ENCODE assay signal across 1 cellular context in the genomic region with DNA sequence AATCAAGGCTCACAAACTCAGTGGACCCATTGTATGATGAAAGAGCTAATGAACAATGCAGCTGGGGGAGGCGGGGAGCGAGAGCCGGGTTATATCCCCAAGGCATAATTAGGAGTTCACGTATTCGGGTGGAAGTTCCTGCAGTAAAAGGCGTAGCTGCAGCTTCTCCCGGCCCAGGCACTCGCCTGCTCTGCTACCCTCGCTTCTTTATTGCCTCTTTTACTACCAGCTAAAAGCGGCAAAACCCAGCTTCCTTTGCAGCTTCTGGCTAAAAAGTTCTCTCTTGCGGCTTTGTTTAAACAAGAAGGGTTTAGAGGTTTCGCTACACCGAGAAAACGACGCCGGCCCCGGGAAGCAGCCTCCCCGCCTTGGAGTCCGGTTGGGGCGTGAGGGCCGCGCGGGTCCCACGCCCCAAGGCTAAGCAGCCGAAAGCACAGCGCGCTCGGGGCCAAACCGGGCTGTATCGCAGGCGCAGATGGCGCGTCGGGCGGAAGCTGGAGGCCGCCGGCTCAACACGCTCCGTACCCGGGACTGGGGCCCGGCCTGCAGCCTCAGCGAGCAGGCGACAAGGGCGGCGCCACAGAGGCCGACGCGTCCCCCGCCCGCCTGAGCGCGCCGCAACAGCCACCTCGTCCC.
TF ChIP-seq lines count a peak whose summit lies in the region.

No MANE protein-coding gene starts in this region.

TF ChIP-seq in HepG2, 621 proteins besides CTCF, POLR2A, EP300 and RAD21 (continued from another document and continues in another):
- no peak for TF ChIP-seq ZBTB33 (CRISPR knock-in tag; IDR thresholded peaks at IDR 0.05)
- no peak; the same call in 1 of the 2 replicates for TF ChIP-seq ZNF570 (CRISPR knock-in tag; IDR thresholded peaks at IDR 0.05; ENCODE audit: borderline replicate concordance)
- TF ChIP-seq ZNF124 (CRISPR knock-in tag; IDR thresholded peaks at IDR 0.05) = peak; percentile 19; the same call in 1 of the 2 replicates
- peak; percentile 93 for TF ChIP-seq ZNF749 (CRISPR knock-in tag; IDR thresholded peaks at IDR 0.05; ENCODE audit: borderline replicate concordance)
- peak; percentile 95 for TF ChIP-seq LBX2 (CRISPR knock-in tag; IDR thresholded peaks at IDR 0.05; ENCODE audit: borderline replicate concordance)
- TF ChIP-seq TGIF2 (CRISPR knock-in tag; IDR thresholded peaks at IDR 0.05) = peak; percentile 60; the same call in 1 of the 2 replicates
- TF ChIP-seq THYN1 (CRISPR knock-in tag; IDR thresholded peaks at IDR 0.05; ENCODE audit: borderline replicate concordance, low read depth) = no peak
- TF ChIP-seq NFYB (CRISPR knock-in tag; IDR thresholded peaks at IDR 0.05) = no peak
- peak; percentile 86 for TF ChIP-seq MED13 (CRISPR knock-in tag; IDR thresholded peaks at IDR 0.05)
- no peak; the same call in 1 of the 2 replicates for TF ChIP-seq EEA1 (CRISPR knock-in tag; IDR thresholded peaks at IDR 0.05; ENCODE audit: borderline replicate concordance)
- no peak for TF ChIP-seq CHD4 (IDR thresholded peaks at IDR 0.05; ENCODE audit: borderline replicate concordance, low read length)
- no peak for TF ChIP-seq MTF1 (CRISPR knock-in tag; IDR thresholded peaks at IDR 0.05)
- TF ChIP-seq SNAI1 (CRISPR knock-in tag; IDR thresholded peaks at IDR 0.05; ENCODE audit: borderline replicate concordance) = peak; percentile 59; the same call in 1 of the 2 replicates
- peak; percentile 88; the same call in 1 of the 2 replicates for TF ChIP-seq IRX3 (CRISPR knock-in tag; IDR thresholded peaks at IDR 0.05; ENCODE audit: borderline replicate concordance, low read depth)
- TF ChIP-seq NBN (conservative IDR thresholded peaks at IDR 0.05) = no peak
- TF ChIP-seq SP2 (CRISPR knock-in tag; IDR thresholded peaks at IDR 0.05) = peak; percentile 55; the same call in 1 of the 2 replicates
- TF ChIP-seq SNAPC2 (CRISPR knock-in tag; IDR thresholded peaks at IDR 0.05) = 0 out of 2 replicates have a peak, but pooled peaks have one; percentile 4
- TF ChIP-seq NFRKB (IDR thresholded peaks at IDR 0.05) = no peak
- peak; percentile 76; the same call in 1 of the 2 replicates for TF ChIP-seq ZNF274 (CRISPR knock-in tag; IDR thresholded peaks at IDR 0.05)
- TF ChIP-seq SMC3 (IDR thresholded peaks at IDR 0.05; ENCODE audit: low read length) = no peak
- TF ChIP-seq ZNF224 (CRISPR knock-in tag; IDR thresholded peaks at IDR 0.05) = no peak
- peak; percentile 81 for TF ChIP-seq BRCA1 (CRISPR knock-in tag; IDR thresholded peaks at IDR 0.05)
- TF ChIP-seq EHMT2 (IDR thresholded peaks at IDR 0.05; ENCODE audit: borderline replicate concordance, low read depth, low read length) = no peak
- TF ChIP-seq, protein P1, sequence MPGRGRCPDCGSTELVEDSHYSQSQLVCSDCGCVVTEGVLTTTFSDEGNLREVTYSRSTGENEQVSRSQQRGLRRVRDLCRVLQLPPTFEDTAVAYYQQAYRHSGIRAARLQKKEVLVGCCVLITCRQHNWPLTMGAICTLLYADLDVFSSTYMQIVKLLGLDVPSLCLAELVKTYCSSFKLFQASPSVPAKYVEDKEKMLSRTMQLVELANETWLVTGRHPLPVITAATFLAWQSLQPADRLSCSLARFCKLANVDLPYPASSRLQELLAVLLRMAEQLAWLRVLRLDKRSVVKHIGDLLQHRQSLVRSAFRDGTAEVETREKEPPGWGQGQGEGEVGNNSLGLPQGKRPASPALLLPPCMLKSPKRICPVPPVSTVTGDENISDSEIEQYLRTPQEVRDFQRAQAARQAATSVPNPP (CRISPR knock-in tag; IDR thresholded peaks at IDR 0.05) = peak; percentile 90; the same call in 1 of the 2 replicates
- 0 out of 2 replicates have a peak, but pooled peaks have one; percentile 68 for TF ChIP-seq ZNF296 (CRISPR knock-in tag; conservative IDR thresholded peaks at IDR 0.05)
- TF ChIP-seq, protein P2, sequence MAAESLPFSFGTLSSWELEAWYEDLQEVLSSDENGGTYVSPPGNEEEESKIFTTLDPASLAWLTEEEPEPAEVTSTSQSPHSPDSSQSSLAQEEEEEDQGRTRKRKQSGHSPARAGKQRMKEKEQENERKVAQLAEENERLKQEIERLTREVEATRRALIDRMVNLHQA (CRISPR knock-in tag; IDR thresholded peaks at IDR 0.05) = no peak
- no peak for TF ChIP-seq ATF2 (CRISPR knock-in tag; IDR thresholded peaks at IDR 0.05)
- TF ChIP-seq IKZF1 (IDR thresholded peaks at IDR 0.05) = no peak
- TF ChIP-seq HMGA1 (CRISPR knock-in tag; conservative IDR thresholded peaks at IDR 0.05) = no peak
- TF ChIP-seq THAP11 (CRISPR knock-in tag; IDR thresholded peaks at IDR 0.05) = no peak
- TF ChIP-seq NFKBIZ (CRISPR knock-in tag; IDR thresholded peaks at IDR 0.05) = peak; percentile 56
- peak; percentile 97 for TF ChIP-seq ZNF451 (CRISPR knock-in tag; IDR thresholded peaks at IDR 0.05)
- peak; percentile 91 for TF ChIP-seq AHR (CRISPR knock-in tag; IDR thresholded peaks at IDR 0.05)
- TF ChIP-seq ZNF747 (CRISPR knock-in tag; IDR thresholded peaks at IDR 0.05; ENCODE audit: borderline replicate concordance) = peak; percentile 87; the same call in 1 of the 2 replicates
- TF ChIP-seq NR2F1 (CRISPR knock-in tag; IDR thresholded peaks at IDR 0.05) = no peak
- TF ChIP-seq PHF20 (CRISPR knock-in tag; IDR thresholded peaks at IDR 0.05) = peak; percentile 66; the same call in 1 of the 2 replicates
- peak; percentile 92 for TF ChIP-seq REPIN1 (CRISPR knock-in tag; IDR thresholded peaks at IDR 0.05; ENCODE audit: borderline replicate concordance, low read depth)
- peak; percentile 85; the same call in 1 of the 2 replicates for TF ChIP-seq ZFP36L1 (CRISPR knock-in tag; IDR thresholded peaks at IDR 0.05)
- TF ChIP-seq YY1 (IDR thresholded peaks at IDR 0.05; ENCODE audit: insufficient read depth, insufficient replicate concordance, low read depth, low read length) = peak; percentile 75
- no peak for TF ChIP-seq ZNF263 (CRISPR knock-in tag; IDR thresholded peaks at IDR 0.05)
- TF ChIP-seq ZNF792 (CRISPR knock-in tag; IDR thresholded peaks at IDR 0.05) = no peak; the same call in 1 of the 2 replicates
- TF ChIP-seq, protein P3, sequence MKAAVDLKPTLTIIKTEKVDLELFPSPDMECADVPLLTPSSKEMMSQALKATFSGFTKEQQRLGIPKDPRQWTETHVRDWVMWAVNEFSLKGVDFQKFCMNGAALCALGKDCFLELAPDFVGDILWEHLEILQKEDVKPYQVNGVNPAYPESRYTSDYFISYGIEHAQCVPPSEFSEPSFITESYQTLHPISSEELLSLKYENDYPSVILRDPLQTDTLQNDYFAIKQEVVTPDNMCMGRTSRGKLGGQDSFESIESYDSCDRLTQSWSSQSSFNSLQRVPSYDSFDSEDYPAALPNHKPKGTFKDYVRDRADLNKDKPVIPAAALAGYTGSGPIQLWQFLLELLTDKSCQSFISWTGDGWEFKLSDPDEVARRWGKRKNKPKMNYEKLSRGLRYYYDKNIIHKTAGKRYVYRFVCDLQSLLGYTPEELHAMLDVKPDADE (CRISPR knock-in tag; IDR thresholded peaks at IDR 0.05) = peak; percentile 95
- TF ChIP-seq YEATS4 (CRISPR knock-in tag; IDR thresholded peaks at IDR 0.05; ENCODE audit: borderline replicate concordance) = peak; percentile 96
- TF ChIP-seq ZNF12 (CRISPR knock-in tag; IDR thresholded peaks at IDR 0.05) = no peak
- no peak for TF ChIP-seq JDP2 (CRISPR knock-in tag; IDR thresholded peaks at IDR 0.05; ENCODE audit: borderline replicate concordance)
- no peak for TF ChIP-seq DNMT3B (CRISPR knock-in tag; conservative IDR thresholded peaks at IDR 0.05)
- TF ChIP-seq, protein P4, sequence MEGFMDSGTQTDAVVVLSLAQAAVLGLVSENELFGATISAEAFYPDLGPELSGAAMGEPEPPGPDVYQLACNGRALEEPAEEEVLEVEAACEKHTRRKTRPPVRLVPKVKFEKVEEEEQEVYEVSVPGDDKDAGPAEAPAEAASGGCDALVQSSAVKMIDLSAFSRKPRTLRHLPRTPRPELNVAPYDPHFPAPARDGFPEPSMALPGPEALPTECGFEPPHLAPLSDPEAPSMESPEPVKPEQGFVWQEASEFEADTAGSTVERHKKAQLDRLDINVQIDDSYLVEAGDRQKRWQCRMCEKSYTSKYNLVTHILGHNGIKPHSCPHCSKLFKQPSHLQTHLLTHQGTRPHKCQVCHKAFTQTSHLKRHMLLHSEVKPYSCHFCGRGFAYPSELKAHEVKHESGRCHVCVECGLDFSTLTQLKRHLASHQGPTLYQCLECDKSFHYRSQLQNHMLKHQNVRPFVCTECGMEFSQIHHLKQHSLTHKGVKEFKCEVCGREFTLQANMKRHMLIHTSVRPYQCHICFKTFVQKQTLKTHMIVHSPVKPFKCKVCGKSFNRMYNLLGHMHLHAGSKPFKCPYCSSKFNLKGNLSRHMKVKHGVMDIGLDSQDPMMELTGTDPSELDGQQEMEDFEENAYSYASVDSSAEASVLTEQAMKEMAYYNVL (CRISPR knock-in tag; IDR thresholded peaks at IDR 0.05; ENCODE audit: borderline replicate concordance) = no peak; the same call in 1 of the 2 replicates
- TF ChIP-seq NAIF1 (CRISPR knock-in tag; IDR thresholded peaks at IDR 0.05; ENCODE audit: borderline replicate concordance) = peak; percentile 58; the same call in 1 of the 2 replicates
- no peak for TF ChIP-seq XRCC5 (optimal IDR thresholded peaks at IDR 0.05; ENCODE audit: low read length)
- TF ChIP-seq HHEX (CRISPR knock-in tag; IDR thresholded peaks at IDR 0.05) = no peak
- TF ChIP-seq, protein P5, sequence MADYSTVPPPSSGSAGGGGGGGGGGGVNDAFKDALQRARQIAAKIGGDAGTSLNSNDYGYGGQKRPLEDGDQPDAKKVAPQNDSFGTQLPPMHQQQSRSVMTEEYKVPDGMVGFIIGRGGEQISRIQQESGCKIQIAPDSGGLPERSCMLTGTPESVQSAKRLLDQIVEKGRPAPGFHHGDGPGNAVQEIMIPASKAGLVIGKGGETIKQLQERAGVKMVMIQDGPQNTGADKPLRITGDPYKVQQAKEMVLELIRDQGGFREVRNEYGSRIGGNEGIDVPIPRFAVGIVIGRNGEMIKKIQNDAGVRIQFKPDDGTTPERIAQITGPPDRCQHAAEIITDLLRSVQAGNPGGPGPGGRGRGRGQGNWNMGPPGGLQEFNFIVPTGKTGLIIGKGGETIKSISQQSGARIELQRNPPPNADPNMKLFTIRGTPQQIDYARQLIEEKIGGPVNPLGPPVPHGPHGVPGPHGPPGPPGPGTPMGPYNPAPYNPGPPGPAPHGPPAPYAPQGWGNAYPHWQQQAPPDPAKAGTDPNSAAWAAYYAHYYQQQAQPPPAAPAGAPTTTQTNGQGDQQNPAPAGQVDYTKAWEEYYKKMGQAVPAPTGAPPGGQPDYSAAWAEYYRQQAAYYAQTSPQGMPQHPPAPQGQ (CRISPR knock-in tag; IDR thresholded peaks at IDR 0.05; ENCODE audit: borderline replicate concordance) = no peak
- no peak for TF ChIP-seq ZBTB39 (CRISPR knock-in tag; IDR thresholded peaks at IDR 0.05)
- TF ChIP-seq KDM5A (IDR thresholded peaks at IDR 0.05; ENCODE audit: borderline replicate concordance, low read length) = 0 out of 2 replicates have a peak, but pooled peaks have one; percentile 47
- TF ChIP-seq, protein P6, sequence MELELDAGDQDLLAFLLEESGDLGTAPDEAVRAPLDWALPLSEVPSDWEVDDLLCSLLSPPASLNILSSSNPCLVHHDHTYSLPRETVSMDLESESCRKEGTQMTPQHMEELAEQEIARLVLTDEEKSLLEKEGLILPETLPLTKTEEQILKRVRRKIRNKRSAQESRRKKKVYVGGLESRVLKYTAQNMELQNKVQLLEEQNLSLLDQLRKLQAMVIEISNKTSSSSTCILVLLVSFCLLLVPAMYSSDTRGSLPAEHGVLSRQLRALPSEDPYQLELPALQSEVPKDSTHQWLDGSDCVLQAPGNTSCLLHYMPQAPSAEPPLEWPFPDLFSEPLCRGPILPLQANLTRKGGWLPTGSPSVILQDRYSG (CRISPR knock-in tag; IDR thresholded peaks at IDR 0.05) = no peak
- peak; percentile 56; the same call in 1 of the 2 replicates for TF ChIP-seq SRY (CRISPR knock-in tag; IDR thresholded peaks at IDR 0.05)
- peak; percentile 84; the same call in 1 of the 2 replicates for TF ChIP-seq ZNF432 (CRISPR knock-in tag; IDR thresholded peaks at IDR 0.05; ENCODE audit: borderline replicate concordance)
- no peak; the same call in 1 of the 2 replicates for TF ChIP-seq ZNF775 (CRISPR knock-in tag; IDR thresholded peaks at IDR 0.05; ENCODE audit: borderline replicate concordance)
